1 cellular context compared by ENCODE assay signal in the genomic region with DNA sequence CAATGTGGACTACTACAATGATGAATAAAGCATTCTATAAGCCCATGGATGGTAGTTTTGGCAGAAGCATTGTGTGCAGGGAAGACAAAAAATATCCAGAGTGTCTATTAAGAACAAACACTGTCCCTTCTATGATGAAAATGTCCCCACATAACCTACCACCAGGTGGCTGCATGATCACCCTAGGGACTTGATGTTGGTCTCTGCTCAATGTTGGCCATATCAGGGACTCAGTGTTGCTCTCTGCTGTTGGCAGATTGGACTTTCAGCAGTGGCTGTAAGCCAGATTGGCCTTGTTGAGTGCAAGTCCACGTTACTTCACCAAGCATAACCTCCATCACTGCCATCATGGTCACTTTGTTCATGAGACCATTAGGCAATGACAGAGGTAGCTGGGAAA. TPM values are rescaled to one million over a fixed set of nuclear protein-coding genes. Genes with fewer than 3 reads are reported as not detected.
"Had no signal": no experiment of that assay in that cellular context is flagged by ENCODE, and none has a peak within 500 bp of the region (broad histone marks: within the 10 kb centered on the region; RNA-seq: fewer than 3 reads in every experiment).

No MANE protein-coding gene starts in this region.

RNA-seq across cellular contexts. Expression of gene TMEM45B, which starts 44.2 kb away (rescaled TPM):
- total RNA-seq: fibroblast of villous mesenchyme had no signal
